28 cellular contexts compared by ENCODE assay signal in genomic region chr2:23138686-23139085, GRCh38.
"Had no signal": no experiment of that assay in that cellular context is flagged by ENCODE, and none has a peak within 500 bp of the region (broad histone marks: within the 10 kb centered on the region; RNA-seq: fewer than 3 reads in every experiment).

No MANE protein-coding gene starts in this region.

- H3K4me1 ChIP-seq: testis, thyroid gland, upper lobe of right lung had no signal

- H3K27me3 ChIP-seq: stomach, suprapubic skin, testis, thyroid gland, tibial artery, tibial nerve, transverse colon, upper lobe of left lung, upper lobe of right lung, uterus, vagina had no signal

- ATAC-seq: stimulated activated effector memory CD8-positive, alpha-beta T cell treated with anti-CD3 and anti-CD28 coated beads, Interleukin-12 subunit alpha, Interleukin-12 subunit beta, amount 100 ng/mL, for 72 hours; stimulated activated memory B cell treated with anti-CD40 and anti-IgM and Interleukin-4, amounts not matched to agents 10 μg/mL and 1 μg/mL and 100 μg/mL, for 72 hours; stimulated activated naive B cell treated with anti-CD40 and anti-IgM and Interleukin-4, amounts not matched to agents 10 μg/mL and 1 μg/mL and 100 μg/mL, for 72 hours; stimulated activated naive CD8-positive, alpha-beta T cell treated with anti-CD3 and anti-CD28 coated beads, Interleukin-15, amount 100 ng/mL, for 72 hours; stimulated activated naive CD8-positive, alpha-beta T cell treated with anti-CD3 and anti-CD28 coated beads, Interleukin-15, Interleukin-2, amounts not matched to agents 100 U/mL and 50 U/mL, for 24 hours; upper lobe of right lung had no signal

- DNase-seq: stimulated activated CD4-positive, alpha-beta T cell treated with anti-CD3 and anti-CD28 coated beads, Interleukin-2, amount 100 ng/mL, for 48 hours; stimulated activated CD4-positive, alpha-beta T cell treated with anti-CD3 and anti-CD28 coated beads, Interleukin-4, amount 100 ng/mL, for 1 hour; stimulated activated CD4-positive, alpha-beta T cell treated with anti-CD3 and anti-CD28 coated beads, Interleukin-4, amount 100 ng/mL, for 24 hours; stimulated activated CD4-positive, alpha-beta T cell treated with anti-CD3 and anti-CD28 coated beads, Interleukin-4, amount 100 ng/mL, for 4 hours; stimulated activated CD8-positive, alpha-beta memory T cell treated with anti-CD3 and anti-CD28 coated beads, Interleukin-4, amount 100 ng/mL, for 48 hours; stimulated activated naive B cell treated with anti-CD40 and anti-IgM and Interleukin-4, amounts not matched to agents 10 μg/mL and 1 μg/mL and 100 μg/mL, for 72 hours; stimulated activated naive CD4-positive, alpha-beta T cell; stimulated activated naive CD4-positive, alpha-beta T cell treated with Interleukin-2 at 50 U/mL for 16 hours; stimulated activated naive CD8-positive, alpha-beta T cell treated with anti-CD3 and anti-CD28 coated beads, Interleukin-15, amount 100 ng/mL, for 72 hours; stimulated activated naive CD8-positive, alpha-beta T cell treated with anti-CD3 and anti-CD28 coated beads, Interleukin-15, Interleukin-2, amounts not matched to agents 100 U/mL and 50 U/mL, for 24 hours; stomach; substantia nigra; testis; thyroid gland; tibial artery; transverse colon; trophoblast cell; upper lobe of left lung; upper lobe of right lung; uterus had no signal

- H3K4me3 ChIP-seq: stomach, suprapubic skin, testis, thoracic aorta, thyroid gland, tibial artery, tibial nerve, transverse colon, upper lobe of left lung, upper lobe of right lung, uterus, vagina had no signal

- H3K27me3 Mint-ChIP-seq: stimulated activated memory B cell treated with anti-CD40 and anti-IgM and Interleukin-4, amounts not matched to agents 10 μg/mL and 1 μg/mL and 100 μg/mL, for 72 hours; stimulated activated naive B cell treated with anti-CD40 and anti-IgM and Interleukin-4, amounts not matched to agents 10 μg/mL and 1 μg/mL and 100 μg/mL, for 72 hours had no signal

- H3K9me3 ChIP-seq: stomach, suprapubic skin, testis, thoracic aorta, thyroid gland, tibial artery, tibial nerve, transverse colon, upper lobe of left lung, upper lobe of right lung, uterus, vagina had no signal

- H3K36me3 ChIP-seq: stomach, suprapubic skin, thoracic aorta, thyroid gland, tibial artery, tibial nerve, transverse colon, upper lobe of left lung, upper lobe of right lung, uterus, vagina had no signal

- H3K36me3 Mint-ChIP-seq: stimulated activated effector memory CD8-positive, alpha-beta T cell treated with anti-CD3 and anti-CD28 coated beads, Interleukin-12 subunit alpha, Interleukin-12 subunit beta, amount 100 ng/mL, for 72 hours; stimulated activated memory B cell treated with anti-CD40 and anti-IgM and Interleukin-4, amounts not matched to agents 10 μg/mL and 1 μg/mL and 100 μg/mL, for 72 hours; stimulated activated naive B cell treated with anti-CD40 and anti-IgM and Interleukin-4, amounts not matched to agents 10 μg/mL and 1 μg/mL and 100 μg/mL, for 72 hours; type B pancreatic cell had no signal

- H3K4me1 Mint-ChIP-seq: stimulated activated effector memory CD8-positive, alpha-beta T cell treated with anti-CD3 and anti-CD28 coated beads, Interleukin-12 subunit alpha, Interleukin-12 subunit beta, amount 100 ng/mL, for 72 hours; stimulated activated memory B cell treated with anti-CD40 and anti-IgM and Interleukin-4, amounts not matched to agents 10 μg/mL and 1 μg/mL and 100 μg/mL, for 72 hours; stimulated activated naive B cell treated with anti-CD40 and anti-IgM and Interleukin-4, amounts not matched to agents 10 μg/mL and 1 μg/mL and 100 μg/mL, for 72 hours; stimulated activated naive CD8-positive, alpha-beta T cell treated with anti-CD3 and anti-CD28 coated beads, Interleukin-15, amount 100 ng/mL, for 72 hours had no signal

- H3K9me3 Mint-ChIP-seq: stimulated activated effector memory CD8-positive, alpha-beta T cell treated with anti-CD3 and anti-CD28 coated beads, Interleukin-12 subunit alpha, Interleukin-12 subunit beta, amount 100 ng/mL, for 72 hours; stimulated activated memory B cell treated with anti-CD40 and anti-IgM and Interleukin-4, amounts not matched to agents 10 μg/mL and 1 μg/mL and 100 μg/mL, for 72 hours; stimulated activated naive B cell treated with anti-CD40 and anti-IgM and Interleukin-4, amounts not matched to agents 10 μg/mL and 1 μg/mL and 100 μg/mL, for 72 hours; stimulated activated naive CD8-positive, alpha-beta T cell treated with anti-CD3 and anti-CD28 coated beads, Interleukin-15, amount 100 ng/mL, for 72 hours; stimulated activated naive CD8-positive, alpha-beta T cell treated with anti-CD3 and anti-CD28 coated beads, Interleukin-15, Interleukin-2, amounts not matched to agents 100 ng/mL and 50 ng/mL, for 24 hours had no signal

- H3K27ac Mint-ChIP-seq: stimulated activated effector memory CD8-positive, alpha-beta T cell treated with anti-CD3 and anti-CD28 coated beads, Interleukin-12 subunit alpha, Interleukin-12 subunit beta, amount 100 ng/mL, for 72 hours; stimulated activated memory B cell treated with anti-CD40 and anti-IgM and Interleukin-4, amounts not matched to agents 10 μg/mL and 1 μg/mL and 100 μg/mL, for 72 hours; stimulated activated naive B cell treated with anti-CD40 and anti-IgM and Interleukin-4, amounts not matched to agents 10 μg/mL and 1 μg/mL and 100 μg/mL, for 72 hours; stimulated activated naive CD8-positive, alpha-beta T cell treated with anti-CD3 and anti-CD28 coated beads, Interleukin-15, Interleukin-2, amounts not matched to agents 100 ng/mL and 50 ng/mL, for 24 hours; type B pancreatic cell had no signal

- H3K27ac ChIP-seq: stomach, suprapubic skin, testis, thoracic aorta, thyroid gland, tibial artery, tibial nerve, transverse colon, upper lobe of left lung, upper lobe of right lung, uterus, vagina had no signal

- H3K4me3 Mint-ChIP-seq: stimulated activated effector memory CD8-positive, alpha-beta T cell treated with anti-CD3 and anti-CD28 coated beads, Interleukin-12 subunit alpha, Interleukin-12 subunit beta, amount 100 ng/mL, for 72 hours; stimulated activated memory B cell treated with anti-CD40 and anti-IgM and Interleukin-4, amounts not matched to agents 10 μg/mL and 1 μg/mL and 100 μg/mL, for 72 hours; stimulated activated naive B cell treated with anti-CD40 and anti-IgM and Interleukin-4, amounts not matched to agents 10 μg/mL and 1 μg/mL and 100 μg/mL, for 72 hours; stimulated activated naive CD8-positive, alpha-beta T cell treated with anti-CD3 and anti-CD28 coated beads, Interleukin-15, amount 100 ng/mL, for 72 hours; stimulated activated naive CD8-positive, alpha-beta T cell treated with anti-CD3 and anti-CD28 coated beads, Interleukin-15, Interleukin-2, amounts not matched to agents 100 ng/mL and 50 ng/mL, for 24 hours; type B pancreatic cell had no signal
